12 cellular contexts compared by ENCODE assay signal in genomic region chr17:17140590-17140980, GRCh38.
A peak's percentile ranks its signal among the peaks of the same experiment; 100 is the strongest.
DNase-seq lines count a peak whose midpoint lies in the region; ATAC-seq and TF ChIP-seq lines count a peak whose summit lies in the region.
"Had no signal": no experiment of that assay in that cellular context is flagged by ENCODE, and none has a peak within 500 bp of the region (broad histone marks: within the 10 kb centered on the region; RNA-seq: fewer than 3 reads in every experiment).

No MANE protein-coding gene starts in this region.

- H3K9me3 ChIP-seq in left lung (no peaks in the 10 kb centered on the region), aorta (ENCODE audit: control insufficient read depth, low read length) (no peaks in the 10 kb centered on the region), gastroesophageal sphincter (no peaks in the 10 kb centered on the region)
- H3K9me3 ChIP-seq: colonic mucosa, testis had no signal

- H3K4me1 ChIP-seq in left lung (peaks cover 0 to 12% of the 10 kb centered on the region in 2 donors), aorta (ENCODE audit: control insufficient read depth in 1 of 2, insufficient read depth in 2 of 2, low read length in 2 of 2) (no peaks in the 10 kb centered on the region), gastroesophageal sphincter (peaks cover 0 to 15% (median 0%) of the 10 kb centered on the region in 3 donors)
- H3K4me1 ChIP-seq: colonic mucosa had no signal

- H3K4me3 ChIP-seq in left lung (no peak overlapping the region), aorta (ENCODE audit: low read length in 2 of 2) (no peak overlapping the region), gastroesophageal sphincter (no peak overlapping the region)
- H3K4me3 ChIP-seq: colonic mucosa, testis had no signal

- TF ChIP-seq EP300 in gastroesophageal sphincter (IDR thresholded peaks at IDR 0.05), result no peak

- WGBS in aorta, 2 donors, result 21 to 36% methylated on average over 5 of the region's 5 CpGs
- WGBS in gastroesophageal sphincter (ENCODE audit: low coverage in 1 of 2), 2 donors, result 40% methylated on average over 1 of the region's 5 CpGs; no CpG with 5 or more reads in 1 of the 2 donors

- H3K27me3 ChIP-seq in left lung (no peaks in the 10 kb centered on the region), aorta (ENCODE audit: control insufficient read depth in 1 of 2, insufficient read depth in 2 of 2, low read length in 1 of 2) (no peaks in the 10 kb centered on the region), gastroesophageal sphincter (no peaks in the 10 kb centered on the region)
- H3K27me3 ChIP-seq: colonic mucosa, testis had no signal

- no peak for TF ChIP-seq POLR2A in gastroesophageal sphincter (IDR thresholded peaks at IDR 0.05)

- peak; percentile 0; the same call in 1 of the 2 replicates for TF ChIP-seq CTCF in AG09319 (IDR thresholded peaks at IDR 0.05; ENCODE audit: low read depth, low read length)
- no peak for TF ChIP-seq CTCF in left lung (IDR thresholded peaks at IDR 0.05)
- TF ChIP-seq CTCF in gastroesophageal sphincter (IDR thresholded peaks at IDR 0.05), result no peak

- DNase-seq in AG09319 (ENCODE audit: extremely low read depth, low read depth), result no peak
- DNase-seq in M059J (ENCODE audit: low read depth), result peak; percentile 85
- DNase-seq in caudate nucleus (lab: John Stamatoyannopoulos, UW), result no peak
- peak in 1 of 2 donors; percentile 43 for DNase-seq in left lung
- no peak for DNase-seq in aorta
- DNase-seq in NCI-H345 (lab: John Stamatoyannopoulos, UW), result no peak
- DNase-seq: colonic mucosa; occipital lobe; stimulated activated CD4-positive, alpha-beta T cell treated with anti-CD3 and anti-CD28 coated beads, Interleukin-4, amount 100 ng/mL, for 24 hours had no signal

- intact Hi-C loops in left lung (cut with DNase I), result no loop called here
- intact Hi-C loops in aorta (cut with DNase I), result loop anchor here in 1 of 2 donors (5.0 kb wide), 1 partner anchor 138 kb away; no protein-coding TSS in a partner anchor

- ATAC-seq in left lung, result peak; percentile 62
- ATAC-seq in aorta (ENCODE audit: low FRiP score), result no peak
- ATAC-seq in gastroesophageal sphincter, result no peak
- no peak for ATAC-seq in GM18517 (IDR thresholded peaks at IDR 0.05; ENCODE audit: unreplicated experiment)

- peaks cover 0 to 99% of the 10 kb centered on the region in 2 donors for H3K36me3 ChIP-seq in left lung
- H3K36me3 ChIP-seq in aorta (ENCODE audit: control insufficient read depth in 1 of 2, insufficient read depth in 2 of 2, low read length in 1 of 2), result peaks cover 0 to 23% of the 10 kb centered on the region in 2 donors
- H3K36me3 ChIP-seq in gastroesophageal sphincter, result peaks cover 0 to 100% of the 10 kb centered on the region in 2 donors

- H3K27ac ChIP-seq in caudate nucleus (ENCODE audit: low read depth, low read length), result peak overlapping the region; percentile 81
- H3K27ac ChIP-seq in left lung, result no peak overlapping the region
- H3K27ac ChIP-seq in aorta (ENCODE audit: low read depth in 1 of 2, low read length in 2 of 2), result peak overlapping the region in 1 of 2 donors; percentile 9
- no peak overlapping the region for H3K27ac ChIP-seq in gastroesophageal sphincter
- H3K27ac ChIP-seq: colonic mucosa had no signal
